In the genomic region with DNA sequence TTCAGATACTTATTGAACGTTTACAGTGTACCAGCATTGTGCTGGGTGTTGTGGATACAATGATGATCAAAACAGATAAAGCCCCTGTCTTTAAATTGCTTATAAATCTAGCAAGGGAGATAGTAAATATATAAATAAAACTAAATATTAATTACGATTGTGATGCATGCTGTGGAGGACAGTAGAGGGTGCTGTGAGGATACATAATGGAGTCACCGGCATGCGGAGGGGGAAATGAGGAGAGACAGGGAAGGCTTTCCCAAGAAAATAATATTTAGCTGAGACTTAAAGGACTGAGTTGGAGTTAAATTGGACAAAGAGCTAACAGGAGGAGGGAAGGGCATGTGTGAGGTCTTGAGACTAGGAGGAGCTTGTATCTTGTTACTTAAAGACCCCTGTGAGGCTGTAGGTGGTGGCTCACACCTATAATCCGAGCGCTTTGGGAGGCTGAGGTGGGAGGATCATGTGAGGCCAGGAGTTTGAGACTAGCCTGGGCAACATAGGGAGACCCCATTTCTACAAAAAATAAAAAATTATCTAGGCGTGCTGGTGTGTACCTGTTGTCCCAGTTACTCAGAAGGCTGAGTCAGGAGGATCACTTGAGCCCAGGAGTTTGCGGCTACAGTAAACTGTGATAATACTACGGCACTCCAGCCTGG, we compare ENCODE assay signal across 8 cellular contexts. TPM values are rescaled to one million over a fixed set of nuclear protein-coding genes. Genes with fewer than 3 reads are reported as not detected.
DNase-seq lines count a peak whose midpoint lies in the region; ATAC-seq, FAIRE-seq and TF ChIP-seq lines count a peak whose summit lies in the region.

No MANE protein-coding gene starts in this region.

- peaks cover 6% of the 10 kb centered on the region for H3K27me3 Mint-ChIP-seq in GM23338 (ENCODE audit: insufficient read depth, low read depth, poor library complexity)

- H3K27ac Mint-ChIP-seq in GM23338, result no peak overlapping the region

- ATAC-seq in GM23338, result no peak
- no peak for ATAC-seq in HG03025 (IDR thresholded peaks at IDR 0.05; ENCODE audit: low FRiP score, unreplicated experiment)
- no peak for ATAC-seq in HG03108 (IDR thresholded peaks at IDR 0.05; ENCODE audit: unreplicated experiment)
- no peak for ATAC-seq in HG02642 (IDR thresholded peaks at IDR 0.05; ENCODE audit: poor library complexity, unreplicated experiment)

- no peak overlapping the region for H3K4me2 ChIP-seq in GM23338

- peaks cover 47% of the 10 kb centered on the region for H3K4me1 ChIP-seq in GM23338 (ENCODE audit: insufficient read depth)
- peaks cover 6 to 17% of the 10 kb centered on the region in 2 donors for H3K4me1 ChIP-seq in adrenal gland (replicated peaks in 1 of 2)
- H3K4me1 ChIP-seq in kidney (ENCODE audit: control insufficient read depth in 1 of 2, insufficient read depth in 1 of 2, low read depth in 1 of 2, low read length in 2 of 2), result peaks cover 10 to 11% of the 10 kb centered on the region in 2 donors

- H3K9ac ChIP-seq in kidney (ENCODE audit: low read length in 2 of 2), result no peak overlapping the region

- no peak for FAIRE-seq in kidney (lab: Jason Lieb, UNC)

- TF ChIP-seq POLR2A in adrenal gland (IDR thresholded peaks at IDR 0.05), result no peak

- H3K9me3 Mint-ChIP-seq in GM23338, result peaks cover 22% of the 10 kb centered on the region

- no peak overlapping the region for H2AFZ ChIP-seq in GM23338

- H3K27me3 ChIP-seq in GM23338 (ENCODE audit: insufficient read depth) (no peaks in the 10 kb centered on the region), adrenal gland (no peaks in the 10 kb centered on the region)

- 0 out of 2 replicates have a peak, but pooled peaks cover 5% of the 10 kb centered on the region for H3F3A ChIP-seq in GM23338 (replicated peaks; ENCODE audit: low read depth)

- 56 to 60% (median 57%) methylated on average over 9 of the region's 9 CpGs for WGBS in adrenal gland, 4 donors

- H3K36me3 ChIP-seq in GM23338 (ENCODE audit: insufficient read depth) (0 out of 2 replicates have a peak, but pooled peaks cover 2% of the 10 kb centered on the region), adrenal gland (replicated peaks in 1 of 2) (no peaks in the 10 kb centered on the region), kidney (ENCODE audit: control insufficient read depth in 1 of 2, insufficient read depth in 2 of 2, low read length in 2 of 2) (no peaks in the 10 kb centered on the region)

- H3K9me3 ChIP-seq in adrenal gland (replicated peaks in 1 of 3), result no peaks in the 10 kb centered on the region
- H3K9me3 ChIP-seq in kidney (ENCODE audit: control insufficient read depth in 1 of 2, low read length in 2 of 2), result no peaks in the 10 kb centered on the region

- no peak overlapping the region for H3K27ac ChIP-seq in C4-2B
- no peak overlapping the region for H3K27ac ChIP-seq in GM23338 (ENCODE audit: low read depth)
- H3K27ac ChIP-seq in adrenal gland, result no peak overlapping the region
- no peak overlapping the region for H3K27ac ChIP-seq in kidney (ENCODE audit: low read depth in 2 of 2, low read length in 2 of 2)

- TF ChIP-seq CTCF in C4-2B (conservative IDR thresholded peaks at IDR 0.05) (peak; percentile 59), GM23338 (conservative IDR thresholded peaks at IDR 0.05; ENCODE audit: low read depth in 2 of 2) (peak; percentile 56 to 74), adrenal gland (IDR thresholded peaks at IDR 0.05) (peak; percentile 42 to 68 (median 53)), kidney (IDR thresholded peaks at IDR 0.05; ENCODE audit: borderline replicate concordance, extremely low read depth, insufficient read depth) (peak; percentile 60)

- 0 out of 2 replicates have a peak, but pooled peaks cover 3% of the 10 kb centered on the region for H3K9me2 ChIP-seq in GM23338 (ENCODE audit: insufficient read depth)

- peaks cover 71% of the 10 kb centered on the region for H3K79me2 ChIP-seq in GM23338 (replicated peaks; ENCODE audit: insufficient read depth)

- peak overlapping the region; percentile 43 for H3K4me3 Mint-ChIP-seq in GM23338

- no peak overlapping the region for H3K4me3 ChIP-seq in GM23338
- H3K4me3 ChIP-seq in adrenal gland, result no peak overlapping the region
- H3K4me3 ChIP-seq in kidney (ENCODE audit: low read length in 2 of 2), result no peak overlapping the region

- intact Hi-C loops in adrenal gland (cut with DNase I), result loop anchor here (10.0 kb wide), 1 partner anchor 116 kb away; no protein-coding TSS in a partner anchor
- intact Hi-C loops in kidney (cut with DNase I), result loop anchor here (5.0 kb wide), 1 partner anchor 383 kb away; no protein-coding TSS in a partner anchor

- DNase-seq in GM23338 (ENCODE audit: low spot score) (peak; percentile 59), adrenal gland (peak; percentile 30 to 69 (median 44)), kidney (no peak)
- no peak for DNase-seq in stimulated activated naive CD4-positive, alpha-beta T cell treated with Interleukin-2 at 50 U/mL for 16 hours (lab: John Stamatoyannopoulos, UW)

- peaks cover 17% of the 10 kb centered on the region for H3K4me1 Mint-ChIP-seq in GM23338

- peaks cover 18% of the 10 kb centered on the region; the same call in 2 of the 3 replicates for H3K36me3 Mint-ChIP-seq in GM23338 (ENCODE audit: low read depth)

- 0 out of 2 replicates have a peak, but pooled peaks cover 4% of the 10 kb centered on the region for H4K20me1 ChIP-seq in GM23338 (replicated peaks; ENCODE audit: insufficient read depth)

TF ChIP-seq in GM23338, 12 proteins besides CTCF, POLR2A, EP300 and RAD21 (continues in another document):
- TF ChIP-seq ETS1 (IDR thresholded peaks at IDR 0.05), result no peak
- TF ChIP-seq ZNF331 (CRISPR knock-in tag; IDR thresholded peaks at IDR 0.05; ENCODE audit: low read depth), result no peak

RNA-seq across cellular contexts. Expression of gene DHRS7B, which starts 2.4 kb away (rescaled TPM):
- total RNA-seq in GM23338 (2014; rRNA removed; shearing (Covaris generic)), result 24.7 and 26.6 TPM in 2 replicates
- polyA plus RNA-seq in GM23338 (2016; fragmentation: Nextera tagmentation; extraction: Ambion mirVana) (26.8 and 27.9 TPM in 2 replicates), adrenal gland (10 to 100 TPM; 38.3 to 53.9 (median 45.4) TPM), kidney (ENCODE audit: insufficient read depth, low read depth, low replicate concordance) (58.8 TPM)
- total RNA-seq in adrenal gland (10 to 100 TPM; 18.0 to 65.5 (median 31.9) TPM), kidney (19.9 TPM)

Comparison
In these comparisons a context has a peak if more than half of its experiments do, and no peak if none do; other contexts are left out.
1. DNase-seq: peak in GM23338 (single experiment) and adrenal gland (7 of 7); none in kidney (single experiment) and stimulated activated naive CD4-positive, alpha-beta T cell treated with Interleukin-2 at 50 U/mL for 16 hours (single experiment).
2. Peak in every context shown above with its lines, with median percentiles within 50 percentile points of each other: CTCF ChIP-seq.